ENCODE assay signal across 8 cellular contexts in genomic region chr11:19553683-19554333, GRCh38.
DNase-seq lines count a peak whose midpoint lies in the region; ATAC-seq lines count a peak whose summit lies in the region.

No MANE protein-coding gene starts in this region.

- no peak overlapping the region for H3K27ac Mint-ChIP-seq in activated CD4-positive, alpha-beta memory T cell treated with anti-CD3 and anti-CD28 coated beads, Interleukin-2, amount 10 ng/mL, durations not matched to agents 7 days and 5 days
- H3K27ac Mint-ChIP-seq in effector memory CD8-positive, alpha-beta T cell: no peak overlapping the region

- H3K36me3 Mint-ChIP-seq in activated CD4-positive, alpha-beta memory T cell treated with anti-CD3 and anti-CD28 coated beads, Interleukin-2, amount 10 ng/mL, durations not matched to agents 7 days and 5 days (ENCODE audit: low read depth): no peaks in the 10 kb centered on the region
- H3K36me3 Mint-ChIP-seq in effector memory CD8-positive, alpha-beta T cell (ENCODE audit: insufficient read depth): no peaks in the 10 kb centered on the region

- H3K4me3 Mint-ChIP-seq in activated CD4-positive, alpha-beta memory T cell treated with anti-CD3 and anti-CD28 coated beads, Interleukin-2, amount 10 ng/mL, durations not matched to agents 7 days and 5 days: no peak overlapping the region
- H3K4me3 Mint-ChIP-seq in effector memory CD8-positive, alpha-beta T cell: no peak overlapping the region

- POLR2A ChIA-PET in activated CD4-positive, alpha-beta memory T cell treated with anti-CD3 and anti-CD28 coated beads, Interleukin-2, amount 10 ng/mL, durations not matched to agents 7 days and 5 days (lab: Charles Lee): no interaction called here

- no peaks in the 10 kb centered on the region for H3K9me3 Mint-ChIP-seq in activated CD4-positive, alpha-beta memory T cell treated with anti-CD3 and anti-CD28 coated beads, Interleukin-2, amount 10 ng/mL, durations not matched to agents 7 days and 5 days
- no peaks in the 10 kb centered on the region for H3K9me3 Mint-ChIP-seq in effector memory CD8-positive, alpha-beta T cell

- no peaks in the 10 kb centered on the region for H3K4me1 Mint-ChIP-seq in activated CD4-positive, alpha-beta memory T cell treated with anti-CD3 and anti-CD28 coated beads, Interleukin-2, amount 10 ng/mL, durations not matched to agents 7 days and 5 days
- peaks cover 4% of the 10 kb centered on the region in 2 donors for H3K4me1 Mint-ChIP-seq in effector memory CD8-positive, alpha-beta T cell (ENCODE audit: low read depth in 2 of 2)

- H3K27me3 Mint-ChIP-seq in activated CD4-positive, alpha-beta memory T cell treated with anti-CD3 and anti-CD28 coated beads, Interleukin-2, amount 10 ng/mL, durations not matched to agents 7 days and 5 days: peaks cover 11% of the 10 kb centered on the region
- peaks cover 14 to 66% of the 10 kb centered on the region in 2 donors for H3K27me3 Mint-ChIP-seq in effector memory CD8-positive, alpha-beta T cell

- CTCF ChIA-PET in activated CD4-positive, alpha-beta memory T cell treated with anti-CD3 and anti-CD28 coated beads, Interleukin-2, amount 10 ng/mL, durations not matched to agents 7 days and 5 days (lab: Charles Lee): interaction anchor here (0.6 to 3.1 kb wide), 9 partner anchors 8 to 483 kb away, joined by 3 to 10 read pairs (median 4); no protein-coding TSS in a partner anchor

- DNase-seq in NCI-H524 (lab: John Stamatoyannopoulos, UW): peak; percentile 24 to 78
- DNase-seq in NCI-H524 treated with DMSO at 0.1 percent for 48 hours (lab: John Stamatoyannopoulos, UW): no peak
- peak; percentile 79 to 88 for DNase-seq in NCI-H526 (lab: John Stamatoyannopoulos, UW)
- peak; percentile 70 for DNase-seq in activated CD4-positive, alpha-beta memory T cell treated with anti-CD3 and anti-CD28 coated beads, Interleukin-2, amount 10 ng/mL, durations not matched to agents 7 days and 5 days
- peak; percentile 64 to 74 (median 70) for DNase-seq in effector memory CD8-positive, alpha-beta T cell
- peak; percentile 93 for DNase-seq in midbrain (lab: John Stamatoyannopoulos, UW)
- peak; percentile 65 for DNase-seq in stimulated activated CD8-positive, alpha-beta memory T cell treated with anti-CD3 and anti-CD28 coated beads, Interleukin-4, amount 100 ng/mL, for 24 hours (ENCODE audit: low read depth)

- ATAC-seq in HG03354 (IDR thresholded peaks at IDR 0.05; ENCODE audit: poor library complexity, severe bottlenecking, unreplicated experiment): peak; percentile 80
- peak; percentile 71 for ATAC-seq in effector memory CD8-positive, alpha-beta T cell (replicated peaks)
